Comparison of ENCODE assay signal across 9 cellular contexts in genomic region chr16:3304370-3304769, GRCh38. TPM values are rescaled to one million over a fixed set of nuclear protein-coding genes. Genes with fewer than 3 reads are reported as not detected.
DNase-seq lines count a peak whose midpoint lies in the region; ATAC-seq and TF ChIP-seq lines count a peak whose summit lies in the region.
"Had no signal": no experiment of that assay in that cellular context is flagged by ENCODE, and none has a peak within 500 bp of the region (broad histone marks: within the 10 kb centered on the region; RNA-seq: fewer than 3 reads in every experiment).

No MANE protein-coding gene starts in this region.

- TF ChIP-seq CTCF in BE2C (IDR thresholded peaks at IDR 0.05; ENCODE audit: low read depth, low read length) (no peak), nephron (IDR thresholded peaks at IDR 0.05; ENCODE audit: unreplicated experiment in 3 of 3) (no peak), GM13977 (IDR thresholded peaks at IDR 0.05; ENCODE audit: extremely low read depth, insufficient read depth, missing control alignments) (no peak)

- peak overlapping the region; percentile 77 for H3K4me3 ChIP-seq in BE2C (ENCODE audit: low read depth, low read length)
- peak overlapping the region; percentile 97 for H3K4me3 ChIP-seq in MG63
- H3K4me3 ChIP-seq in duodenal mucosa (ENCODE audit: low read depth in 1 of 2, low read length in 2 of 2), result peak overlapping the region; percentile 70 to 91

- no peak overlapping the region for H3K27ac ChIP-seq in duodenal mucosa (ENCODE audit: low read depth, low read length)

- peak overlapping the region; percentile 80 to 90 (median 86) for H3K4me3 Mint-ChIP-seq in nephron

- H3K9me3 ChIP-seq in BE2C, result peaks cover 7% of the 10 kb centered on the region
- peaks cover 75% of the 10 kb centered on the region for H3K9me3 ChIP-seq in MG63
- peaks cover 55 to 64% of the 10 kb centered on the region in 2 donors for H3K9me3 ChIP-seq in duodenal mucosa (ENCODE audit: control insufficient read depth in 1 of 2, low read length in 2 of 2)

- in situ Hi-C loops in GM13977 (cut with MboI; ENCODE audit: low pct_unique_long_range_greater_than_20kb, low sequenced_read_pairs, unreplicated experiment), result no loop called here

- H3K9ac ChIP-seq in duodenal mucosa (ENCODE audit: low read depth in 1 of 2, low read length in 2 of 2), result peak overlapping the region in 1 of 2 donors; percentile 63

- H3K36me3 Mint-ChIP-seq in nephron (ENCODE audit: low read depth), result peaks cover 97% of the 10 kb centered on the region

- H3K27me3 ChIP-seq in BE2C, result no peaks in the 10 kb centered on the region
- H3K27me3 ChIP-seq in MG63, result no peaks in the 10 kb centered on the region
- H3K27me3 ChIP-seq in duodenal mucosa (ENCODE audit: control insufficient read depth in 1 of 2, insufficient read depth in 2 of 2, low read length in 2 of 2), result no peaks in the 10 kb centered on the region

- no peak for DNase-seq in BE2C
- no peak for DNase-seq in MG63
- no peak for DNase-seq in stimulated activated CD4-positive, alpha-beta T cell treated with anti-CD3 and anti-CD28 coated beads, Interleukin-12 subunit alpha, Interleukin-12 subunit beta, amount 100 ng/mL, for 4 hours
- DNase-seq in activated CD4-positive, CD25-positive, alpha-beta regulatory T cell (lab: John Stamatoyannopoulos, UW), result no peak
- no peak for DNase-seq in GM13977 (ENCODE audit: low spot score)
- DNase-seq: mucosa of descending colon had no signal

- H3K27ac Mint-ChIP-seq in nephron, result peak overlapping the region; percentile 88 to 90 (median 90)

- peaks cover 73% of the 10 kb centered on the region for H3K9me3 Mint-ChIP-seq in nephron

- H3K4me1 Mint-ChIP-seq in nephron, result no peaks in the 10 kb centered on the region

- peaks cover 4% of the 10 kb centered on the region for H3K27me3 Mint-ChIP-seq in nephron (ENCODE audit: low read depth)

- H3K4me1 ChIP-seq in BE2C (no peaks in the 10 kb centered on the region), duodenal mucosa (ENCODE audit: control insufficient read depth in 1 of 2, insufficient read depth in 2 of 2, low read length in 2 of 2) (peaks cover 3 to 6% of the 10 kb centered on the region in 2 donors)

- H3K36me3 ChIP-seq in BE2C (peaks cover 38% of the 10 kb centered on the region), MG63 (peaks cover 93% of the 10 kb centered on the region), duodenal mucosa (ENCODE audit: control insufficient read depth in 1 of 2, insufficient read depth in 2 of 2, low read length in 2 of 2) (peaks cover 27 to 35% of the 10 kb centered on the region in 2 donors)

- no peak for ATAC-seq in HG02798 (IDR thresholded peaks at IDR 0.05; ENCODE audit: poor library complexity, unreplicated experiment)

RNA-seq across cellular contexts. Expression of gene TIGD7, which starts 0.9 kb away (rescaled TPM):
- 5.1 TPM for polyA plus RNA-seq in BE2C (2012; ENCODE audit: insufficient read depth, insufficient read length, low read depth)
- total RNA-seq in MG63 (2014; rRNA removed; shearing (Covaris generic); ENCODE audit: low replicate concordance), result 5.2 and 10.7 TPM in 2 replicates

RNA-seq across cellular contexts. Expression of gene ZNF75A, which starts 0.9 kb away (rescaled TPM):
- polyA plus RNA-seq in BE2C (2012; ENCODE audit: insufficient read depth, insufficient read length, low read depth), result 57.5 TPM
- total RNA-seq in MG63 (2014; rRNA removed; shearing (Covaris generic); ENCODE audit: low replicate concordance), result 13.7 and 20.3 TPM in 2 replicates

RNA-seq across cellular contexts. Expression of gene ZNF263, which starts 21.1 kb away (rescaled TPM):
- polyA plus RNA-seq in BE2C (2012; ENCODE audit: insufficient read depth, insufficient read length, low read depth), result 123 TPM
- total RNA-seq in MG63 (2014; rRNA removed; shearing (Covaris generic); ENCODE audit: low replicate concordance), result 48.3 and 74.7 TPM in 2 replicates

RNA-seq across cellular contexts. Expression of gene MEFV, which starts 47.9 kb away (rescaled TPM):
- polyA plus RNA-seq in BE2C (2012; ENCODE audit: insufficient read depth, insufficient read length, low read depth), result not detected
- 0.07 TPM in 1 of 2 replicates, not detected in the other for total RNA-seq in MG63 (2014; rRNA removed; shearing (Covaris generic); ENCODE audit: low replicate concordance)

RNA-seq across cellular contexts. Expression of gene OR2C1, which starts 51.3 kb away (rescaled TPM):
- not detected for polyA plus RNA-seq in BE2C (2012; ENCODE audit: insufficient read depth, insufficient read length, low read depth)
- total RNA-seq in MG63 (2014; rRNA removed; shearing (Covaris generic); ENCODE audit: low replicate concordance), result not detected in 2 replicates
